In the genomic region with DNA sequence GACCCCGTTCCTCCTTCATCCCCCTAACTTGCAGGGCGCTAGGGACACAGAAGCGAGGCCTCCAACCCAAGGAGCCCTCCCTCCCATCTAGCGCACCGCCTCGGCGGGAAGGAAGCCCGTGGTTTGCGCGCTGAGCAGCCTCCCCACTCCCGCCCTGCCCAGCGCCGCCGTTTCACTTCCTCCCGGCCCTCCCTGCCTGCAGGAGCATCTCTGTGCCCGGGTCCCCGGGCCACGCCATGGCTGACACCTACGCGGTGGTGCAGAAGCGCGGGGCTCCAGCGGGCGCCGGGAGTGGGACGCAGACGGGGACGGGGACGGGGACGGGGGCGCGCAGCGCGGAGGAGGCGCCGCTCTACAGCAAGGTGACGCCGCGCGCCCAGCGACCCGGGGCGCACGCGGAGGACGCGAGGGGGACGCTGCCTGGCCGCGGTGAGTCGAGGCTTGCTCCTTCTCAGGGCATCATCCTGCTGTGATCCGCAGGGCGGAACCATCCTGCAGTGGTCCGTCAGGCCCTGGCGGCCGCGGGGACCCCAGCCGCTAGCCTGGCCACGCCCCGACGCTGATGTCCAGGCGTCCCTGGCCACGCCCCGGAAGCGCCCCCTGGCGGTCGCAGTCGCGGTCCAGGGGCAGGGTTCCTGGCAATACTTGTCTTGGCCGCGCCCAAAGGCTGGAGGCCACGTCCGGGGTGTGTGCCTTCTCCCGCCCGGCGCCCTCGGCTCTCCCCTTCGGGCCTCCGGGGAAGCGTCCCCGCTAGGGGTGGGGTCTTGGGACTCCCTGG, we compare ENCODE assay signal across 8 cellular contexts.
DNase-seq lines count a peak whose midpoint lies in the region; ATAC-seq lines count a peak whose summit lies in the region.

No MANE protein-coding gene starts in this region.

- DNase-seq in 8988T (peak; percentile 86), NCI-H1694 (lab: John Stamatoyannopoulos, UW) (peak; percentile 39), cerebellar cortex (ENCODE audit: low spot score) (peak; percentile 79), kidney glomerular epithelial cell (lab: John Stamatoyannopoulos, UW) (peak; percentile 65)
- DNase-seq in activated CD4-positive, CD25-positive, alpha-beta regulatory T cell (lab: John Stamatoyannopoulos, UW): peak; percentile 57 to 59 (median 58)
- DNase-seq in stimulated activated CD4-positive, alpha-beta T cell treated with anti-CD3 and anti-CD28 coated beads, Interleukin-15, amount 100 ng/mL, for 48 hours (ENCODE audit: low read depth in 2 of 2): peak; percentile 57 to 62

- ATAC-seq in GM18498 (IDR thresholded peaks at IDR 0.05; ENCODE audit: unreplicated experiment): peak; percentile 78
- ATAC-seq in HG02870 (IDR thresholded peaks at IDR 0.05; ENCODE audit: unreplicated experiment): peak; percentile 60

Comparison
In these comparisons a context has a peak if more than half of its experiments do, and no peak if none do; other contexts are left out.
1. Peak in every context shown above with its lines: DNase-seq and ATAC-seq.